Comparison of ENCODE assay signal across 1 cellular context in the genomic region with DNA sequence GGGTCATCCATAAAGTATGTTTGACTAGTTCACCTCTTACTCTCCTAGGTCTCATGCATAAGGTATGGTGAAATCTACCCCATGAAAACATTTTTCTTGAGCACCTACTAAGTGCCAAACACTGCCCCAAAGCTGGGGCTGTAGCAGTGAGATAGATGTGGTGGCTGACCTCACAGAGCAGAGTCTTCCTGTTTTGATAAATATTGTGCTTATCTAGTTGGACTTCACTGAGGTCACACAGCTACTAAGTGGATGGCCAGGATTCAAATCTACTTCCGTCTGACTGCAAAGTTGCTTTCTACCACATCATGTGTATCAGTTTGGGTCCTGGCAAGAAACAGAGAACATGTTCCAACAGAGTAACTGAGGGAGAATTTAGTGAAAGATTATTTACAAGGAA.
TF ChIP-seq lines count a peak whose summit lies in the region.

No MANE protein-coding gene starts in this region.

TF ChIP-seq in K562, 482 proteins besides CTCF, POLR2A, EP300 and RAD21 (continued from another document):
- peak; percentile 62 for TF ChIP-seq GABPA (tag; conservative IDR thresholded peaks at IDR 0.05; ENCODE audit: low read depth)
- peak; percentile 42; the same call in 1 of the 2 replicates for TF ChIP-seq HMBOX1 (IDR thresholded peaks at IDR 0.05)
- no peak for TF ChIP-seq NR2C2 (CRISPR knock-in tag; IDR thresholded peaks at IDR 0.05)
- TF ChIP-seq NR2C2 (tag; IDR thresholded peaks at IDR 0.05): peak; percentile 74
- TF ChIP-seq ZNF263 (CRISPR knock-in tag; IDR thresholded peaks at IDR 0.05; ENCODE audit: borderline replicate concordance): no peak
